Comparison of ENCODE assay signal across 1 cellular context in the genomic region with DNA sequence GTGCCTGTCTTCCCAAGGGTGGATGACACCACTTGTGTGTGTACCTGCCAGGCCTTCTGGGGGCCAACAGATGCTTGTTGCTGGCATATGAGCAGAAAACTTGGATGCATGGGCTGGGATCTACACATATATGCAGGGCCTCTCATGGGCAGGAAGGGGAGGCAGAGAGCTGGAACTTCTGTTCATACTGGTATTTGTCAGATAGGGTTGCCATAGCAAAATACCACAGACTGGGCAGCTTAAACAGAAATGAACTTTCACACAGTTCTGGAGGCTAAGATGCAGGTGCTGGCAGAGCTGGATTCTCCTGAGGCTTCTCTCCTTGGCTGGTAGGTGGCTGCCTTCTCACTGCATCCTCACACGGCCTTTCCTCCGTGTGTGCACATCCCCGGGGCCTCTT.
TF ChIP-seq lines count a peak whose summit lies in the region.

No MANE protein-coding gene starts in this region.

TF ChIP-seq in H1, 55 proteins besides CTCF, POLR2A, EP300 and RAD21:
- no peak for TF ChIP-seq BCL11A (IDR thresholded peaks at IDR 0.05; ENCODE audit: low read depth in 2 of 2, low read length in 2 of 2)
- TF ChIP-seq, protein P1, sequence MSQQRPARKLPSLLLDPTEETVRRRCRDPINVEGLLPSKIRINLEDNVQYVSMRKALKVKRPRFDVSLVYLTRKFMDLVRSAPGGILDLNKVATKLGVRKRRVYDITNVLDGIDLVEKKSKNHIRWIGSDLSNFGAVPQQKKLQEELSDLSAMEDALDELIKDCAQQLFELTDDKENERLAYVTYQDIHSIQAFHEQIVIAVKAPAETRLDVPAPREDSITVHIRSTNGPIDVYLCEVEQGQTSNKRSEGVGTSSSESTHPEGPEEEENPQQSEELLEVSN (IDR thresholded peaks at IDR 0.05) = no peak
- no peak for TF ChIP-seq POU5F1 (IDR thresholded peaks at IDR 0.05; ENCODE audit: low read depth, low read length)
- TF ChIP-seq GTF2F1 (IDR thresholded peaks at IDR 0.05; ENCODE audit: borderline replicate concordance, low read depth, low read length) = no peak
- TF ChIP-seq USF2 (IDR thresholded peaks at IDR 0.05; ENCODE audit: low read length) = no peak
- TF ChIP-seq KDM5A (IDR thresholded peaks at IDR 0.05; ENCODE audit: low read length) = no peak
- TF ChIP-seq EGR1 (IDR thresholded peaks at IDR 0.05; ENCODE audit: borderline replicate concordance, low read depth, low read length) = no peak
- no peak for TF ChIP-seq MAFK (IDR thresholded peaks at IDR 0.05; ENCODE audit: low read depth, low read length)
- TF ChIP-seq ZNF274 (IDR thresholded peaks at IDR 0.05; ENCODE audit: borderline replicate concordance, extremely low read depth, low read length) = no peak
